23 cellular contexts compared by ENCODE assay signal in the genomic region with DNA sequence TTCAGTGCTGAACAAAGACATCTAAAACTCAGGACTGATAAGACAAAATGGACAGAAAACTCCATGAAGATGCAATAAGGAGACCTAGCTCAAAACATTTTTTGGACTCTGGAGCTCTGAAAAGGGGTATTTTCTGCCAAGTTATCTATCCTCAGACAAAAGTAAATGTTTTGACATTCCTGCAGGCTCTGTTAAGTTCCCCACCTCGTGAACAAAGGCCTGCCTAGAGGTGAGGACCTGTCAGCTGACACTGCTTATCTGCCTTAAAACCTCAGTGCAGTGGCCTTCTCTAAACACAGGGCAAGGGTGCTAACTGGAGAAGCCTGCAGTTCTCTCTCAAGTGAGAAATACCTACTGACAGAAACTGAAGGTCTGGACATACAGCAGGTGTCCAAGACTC. TPM values are rescaled to one million over a fixed set of nuclear protein-coding genes. Genes with fewer than 3 reads are reported as not detected.
A peak's percentile ranks its signal among the peaks of the same experiment; 100 is the strongest.
DNase-seq lines count a peak whose midpoint lies in the region; ATAC-seq and TF ChIP-seq lines count a peak whose summit lies in the region.
"Had no signal": no experiment of that assay in that cellular context is flagged by ENCODE, and none has a peak within 500 bp of the region (broad histone marks: within the 10 kb centered on the region; RNA-seq: fewer than 3 reads in every experiment).

No MANE protein-coding gene starts in this region.

- H3K27me3 ChIP-seq in HAP-1 (ENCODE audit: low read depth) (no peaks in the 10 kb centered on the region), Loucy (ENCODE audit: insufficient read depth, low read length, poor library complexity, severe bottlenecking) (no peaks in the 10 kb centered on the region), endodermal cell (ENCODE audit: control insufficient read depth, insufficient read depth, low read length, poor library complexity, severe bottlenecking) (no peaks in the 10 kb centered on the region)
- H3K27me3 ChIP-seq: tibial nerve had no signal

- H3K27ac Mint-ChIP-seq in endodermal cell (peak overlapping the region; percentile 87), progenitor cell of endocrine pancreas (peak overlapping the region; percentile 79)
- H3K27ac Mint-ChIP-seq: activated naive CD4-positive, alpha-beta T cell treated with anti-CD3 and anti-CD28 coated beads, Interleukin-2, amount 10 ng/mL, durations not matched to agents 7 days and 5 days; CD4-positive, alpha-beta memory T cell; IgD-negative memory B cell; natural killer cell treated with Interleukin-12 subunit alpha and Interleukin-12 subunit beta and Interleukin-15 and Interleukin-18, amount 100 ng/mL, for 72 hours had no signal

- peak overlapping the region; percentile 21; the same call in 1 of the 2 replicates for H2AFZ ChIP-seq in Loucy (ENCODE audit: low read length)

- H3K4me3 ChIP-seq in HAP-1 (no peak overlapping the region), Loucy (ENCODE audit: low read length, poor library complexity, severe bottlenecking) (no peak overlapping the region), endodermal cell (ENCODE audit: low read length) (peak overlapping the region; percentile 11)
- H3K4me3 ChIP-seq: tibial nerve had no signal

- no peaks in the 10 kb centered on the region for H3F3A ChIP-seq in Loucy (ENCODE audit: low read depth)

- H3K9me3 ChIP-seq in HAP-1 (no peaks in the 10 kb centered on the region), Loucy (ENCODE audit: insufficient read depth, low read depth, low read length) (no peaks in the 10 kb centered on the region), endodermal cell (ENCODE audit: control insufficient read depth, low read length) (no peaks in the 10 kb centered on the region)
- H3K9me3 ChIP-seq: tibial nerve had no signal

- H3K79me2 ChIP-seq in Loucy (ENCODE audit: insufficient read depth, low read length), result no peaks in the 10 kb centered on the region

- H3K4me1 ChIP-seq in HAP-1, result peaks cover 39% of the 10 kb centered on the region
- no peaks in the 10 kb centered on the region for H3K4me1 ChIP-seq in Loucy (ENCODE audit: insufficient read depth, low read length, poor library complexity, severe bottlenecking)
- peaks cover 11% of the 10 kb centered on the region for H3K4me1 ChIP-seq in endodermal cell (ENCODE audit: control insufficient read depth, insufficient read depth, low read length)
- H3K4me1 ChIP-seq: tibial nerve had no signal

- no peak overlapping the region for H3K4me2 ChIP-seq in Loucy (ENCODE audit: low read depth, low read length, poor library complexity, severe bottlenecking)

- no peaks in the 10 kb centered on the region for H4K20me1 ChIP-seq in Loucy (ENCODE audit: insufficient read depth, low read length, poor library complexity, severe bottlenecking)

- TF ChIP-seq CTCF in Loucy (conservative IDR thresholded peaks at IDR 0.05; ENCODE audit: low read length) (no peak), endodermal cell (conservative IDR thresholded peaks at IDR 0.05) (no peak), progenitor cell of endocrine pancreas (IDR thresholded peaks at IDR 0.05; ENCODE audit: unreplicated experiment) (no peak), omental fat pad (IDR thresholded peaks at IDR 0.05) (no peak)

- H3K9me3 Mint-ChIP-seq in endodermal cell (peaks cover 4% of the 10 kb centered on the region), progenitor cell of endocrine pancreas (ENCODE audit: low read depth) (no peaks in the 10 kb centered on the region)
- H3K9me3 Mint-ChIP-seq: activated naive CD4-positive, alpha-beta T cell treated with anti-CD3 and anti-CD28 coated beads, Interleukin-2, amount 10 ng/mL, durations not matched to agents 7 days and 5 days; activated T-cell treated with anti-CD3 and anti-CD28 coated beads, Interleukin-2, amount 50 U/mL, for 4 hours; CD4-positive, alpha-beta memory T cell; IgD-negative memory B cell; natural killer cell treated with Interleukin-12 subunit alpha and Interleukin-12 subunit beta and Interleukin-15 and Interleukin-18, amount 100 ng/mL, for 72 hours had no signal

- H3K4me1 Mint-ChIP-seq in endodermal cell (peaks cover 27% of the 10 kb centered on the region), progenitor cell of endocrine pancreas (ENCODE audit: low read depth) (peaks cover 20% of the 10 kb centered on the region)

- in situ Hi-C loops in HAP-1 (cut with MboI; ENCODE audit: low sequenced_read_pairs), result no loop called here

- no peak overlapping the region for H3K9ac ChIP-seq in Loucy (ENCODE audit: low read depth, low read length, poor library complexity, severe bottlenecking)
- no peak overlapping the region for H3K9ac ChIP-seq in endodermal cell (ENCODE audit: extremely low read depth, low read length, poor library complexity, severe bottlenecking)

- ATAC-seq in omental fat pad (ENCODE audit: low FRiP score), result no peak
- ATAC-seq: activated T-cell treated with anti-CD3 and anti-CD28 coated beads, Interleukin-2, amount 50 U/mL, for 4 hours; esophagus mucosa; natural killer cell treated with Interleukin-12 subunit alpha and Interleukin-12 subunit beta and Interleukin-15 and Interleukin-18, amount 100 ng/mL, for 72 hours; SK-N-SH treated with all-trans-retinoic acid at 6 μM for 48 hours had no signal

- H3K36me3 ChIP-seq in HAP-1 (replicated peaks) (no peaks in the 10 kb centered on the region), Loucy (ENCODE audit: insufficient read depth, low read length) (no peaks in the 10 kb centered on the region), endodermal cell (ENCODE audit: control insufficient read depth, insufficient read depth, low read length) (no peaks in the 10 kb centered on the region)
- H3K36me3 ChIP-seq: tibial nerve had no signal

- H3K27me3 Mint-ChIP-seq in endodermal cell (ENCODE audit: insufficient read depth) (peaks cover 58% of the 10 kb centered on the region), progenitor cell of endocrine pancreas (no peaks in the 10 kb centered on the region)
- H3K27me3 Mint-ChIP-seq: activated naive CD4-positive, alpha-beta T cell treated with anti-CD3 and anti-CD28 coated beads, Interleukin-2, amount 10 ng/mL, durations not matched to agents 7 days and 5 days; CD4-positive, alpha-beta memory T cell; natural killer cell treated with Interleukin-12 subunit alpha and Interleukin-12 subunit beta and Interleukin-15 and Interleukin-18, amount 100 ng/mL, for 72 hours had no signal

- no peaks in the 10 kb centered on the region for H3K36me3 Mint-ChIP-seq in endodermal cell (ENCODE audit: low read depth)
- H3K36me3 Mint-ChIP-seq in progenitor cell of endocrine pancreas (ENCODE audit: insufficient read depth), result no peaks in the 10 kb centered on the region
- H3K36me3 Mint-ChIP-seq: activated naive CD4-positive, alpha-beta T cell treated with anti-CD3 and anti-CD28 coated beads, Interleukin-2, amount 10 ng/mL, durations not matched to agents 7 days and 5 days; CD4-positive, alpha-beta memory T cell; IgD-negative memory B cell; natural killer cell treated with Interleukin-12 subunit alpha and Interleukin-12 subunit beta and Interleukin-15 and Interleukin-18, amount 100 ng/mL, for 72 hours had no signal

- H3K27ac ChIP-seq in endodermal cell (ENCODE audit: low read depth, low read length), result no peak overlapping the region
- H3K27ac ChIP-seq: tibial nerve had no signal

- H3K4me3 Mint-ChIP-seq in endodermal cell, result no peak overlapping the region
- H3K4me3 Mint-ChIP-seq in progenitor cell of endocrine pancreas (ENCODE audit: low read depth), result no peak overlapping the region
- H3K4me3 Mint-ChIP-seq: activated naive CD4-positive, alpha-beta T cell treated with anti-CD3 and anti-CD28 coated beads, Interleukin-2, amount 10 ng/mL, durations not matched to agents 7 days and 5 days; activated T-cell treated with anti-CD3 and anti-CD28 coated beads, Interleukin-2, amount 50 U/mL, for 4 hours; CD4-positive, alpha-beta memory T cell; IgD-negative memory B cell; natural killer cell treated with Interleukin-12 subunit alpha and Interleukin-12 subunit beta and Interleukin-15 and Interleukin-18, amount 100 ng/mL, for 72 hours had no signal

- 0 to 6% methylated on average over 1 of the region's 1 CpG for WGBS in endodermal cell (ENCODE audit: insufficient coverage in 1 of 2, insufficient read length in 1 of 2), 2 experiments

- H3K9me2 ChIP-seq in Loucy (replicated peaks; ENCODE audit: low read depth, low read length), result no peaks in the 10 kb centered on the region

- DNase-seq in HAP-1 (ENCODE audit: low spot score in 2 of 2), result peak; percentile 41 to 45
- peak; percentile 80 for DNase-seq in endodermal cell
- DNase-seq in progenitor cell of endocrine pancreas (ENCODE audit: low spot score, unreplicated experiment), result no peak
- DNase-seq in GM03348 (ENCODE audit: low spot score), result no peak
- DNase-seq in omental fat pad (ENCODE audit: low spot score), result no peak
- no peak for DNase-seq in activated naive CD4-positive, alpha-beta T cell (lab: John Stamatoyannopoulos, UW)
- DNase-seq: activated naive CD4-positive, alpha-beta T cell treated with anti-CD3 and anti-CD28 coated beads, Interleukin-2, amount 10 ng/mL, durations not matched to agents 7 days and 5 days; activated T-cell treated with anti-CD3 and anti-CD28 coated beads, Interleukin-2, amount 50 U/mL, for 4 hours; CD4-positive, alpha-beta memory T cell; DMS79; effector CD4-positive, alpha-beta T cell; midbrain; NCI-H1694; NCI-H2227 treated with DMSO at 0.1 percent for 48 hours; NCI-H748 treated with DMSO at 0.1 percent for 48 hours; stimulated activated naive CD4-positive, alpha-beta T cell treated with Interleukin-2 at 50 U/mL for 16 hours; T-helper 9 cell had no signal

RNA-seq across cellular contexts. Expression of a gene that starts 41.1 kb away (rescaled TPM):
- total RNA-seq in endodermal cell (1 to 10 TPM; 1.9 to 2.3 TPM), progenitor cell of endocrine pancreas (1.6 and 1.7 TPM in 2 replicates), omental fat pad (1 to 10 TPM in 3 of 4 donors, under 1 TPM in 1; 0.72 to 6.1 (median 1.7) TPM)
- polyA plus RNA-seq in endodermal cell (2013, experiment 1 of 2), result 11.8 TPM
- polyA plus RNA-seq in endodermal cell (2013, experiment 2 of 2), result 10.1 TPM
- polyA plus RNA-seq: IgD-negative memory B cell had no signal

RNA-seq across cellular contexts. Expression of a gene that starts 55.1 kb away (rescaled TPM):
- 10 to 100 TPM; 20.4 to 22.5 TPM for total RNA-seq in endodermal cell
- 54.5 TPM for polyA plus RNA-seq in endodermal cell (2013, experiment 1 of 2)
- polyA plus RNA-seq in endodermal cell (2013, experiment 2 of 2), result 44.5 TPM
- 22.4 and 23.7 TPM in 2 replicates for total RNA-seq in progenitor cell of endocrine pancreas
- total RNA-seq in omental fat pad, result 10 to 100 TPM; 16.2 to 29.0 (median 23.8) TPM

Comparison
In these comparisons a context has a peak if more than half of its experiments do, and no peak if none do; other contexts are left out.
1. DNase-seq: peak in HAP-1 (2 of 2) and endodermal cell (single experiment); none in progenitor cell of endocrine pancreas (single experiment), GM03348 (single experiment), omental fat pad (single experiment) and activated naive CD4-positive, alpha-beta T cell (0 of 4).